In genomic region chr2:69174211-69174610, GRCh38 we compare ENCODE assay signal across 7 cellular contexts.
DNase-seq lines count a peak whose midpoint lies in the region; ATAC-seq, FAIRE-seq and TF ChIP-seq lines count a peak whose summit lies in the region.
"Not testable (repeated sequence)": the region's sequence is repeated elsewhere in the genome, so short reads cannot be mapped to it uniquely, and the experiment has no call there.

No MANE protein-coding gene starts in this region.

- H3K4me3 Mint-ChIP-seq in HFFc6; astrocyte (ENCODE audit: unreplicated experiment): not testable (repeated sequence)

- H3K18ac ChIP-seq in mesenchymal stem cell (ENCODE audit: low read depth in 1 of 2, low read length in 2 of 2): not testable (repeated sequence)

- not testable (repeated sequence) for H2BK15ac ChIP-seq in mesenchymal stem cell (ENCODE audit: low read depth, poor library complexity, severe bottlenecking)

- peaks cover 29% of the 10 kb centered on the region for H3K4me1 ChIP-seq in astrocyte (ENCODE audit: insufficient read depth, low read length)
- peaks cover 19% of the 10 kb centered on the region for H3K4me1 ChIP-seq in mesenchymal stem cell (ENCODE audit: control insufficient read depth, insufficient read depth, low read depth, low read length)
- peaks cover 21% of the 10 kb centered on the region for H3K4me1 ChIP-seq in psoas muscle
- H3K4me1 ChIP-seq in thoracic aorta (ENCODE audit: control insufficient read depth in 1 of 2, low read depth in 2 of 2): peaks cover 63 to 95% of the 10 kb centered on the region in 2 donors
- H3K4me1 ChIP-seq in aorta (ENCODE audit: control insufficient read depth in 1 of 2, insufficient read depth in 2 of 2, low read length in 2 of 2): not testable (repeated sequence)

- H3K14ac ChIP-seq in mesenchymal stem cell (ENCODE audit: low read length in 2 of 2): not testable (repeated sequence)

- H3K9me3 Mint-ChIP-seq in HFFc6; astrocyte (ENCODE audit: unreplicated experiment): not testable (repeated sequence)

- H3K4me2 ChIP-seq in astrocyte (ENCODE audit: low read length); mesenchymal stem cell (ENCODE audit: low read length, poor library complexity, severe bottlenecking): not testable (repeated sequence)

- not testable (repeated sequence) for H3K79me1 ChIP-seq in mesenchymal stem cell (replicated peaks; ENCODE audit: low read length, poor library complexity, severe bottlenecking)

- not testable (repeated sequence) for H3K9ac ChIP-seq in astrocyte (ENCODE audit: low read length); mesenchymal stem cell (ENCODE audit: low read length)

- H4K8ac ChIP-seq in mesenchymal stem cell (ENCODE audit: low read length): peak overlapping the region; percentile 45

- intact Hi-C loops in psoas muscle (cut with DNase I): not testable (repeated sequence)
- intact Hi-C loops in aorta (cut with DNase I): loop anchor here in 1 of 2 donors (5.0 kb wide), 1 partner anchor 133 kb away; no protein-coding TSS in a partner anchor

- not testable (repeated sequence) for H2AFZ ChIP-seq in astrocyte (ENCODE audit: low read depth, low read length); mesenchymal stem cell (ENCODE audit: low read depth, low read length)

- not testable (repeated sequence) for H4K20me1 ChIP-seq in astrocyte (ENCODE audit: insufficient read depth, low read length)

- peak overlapping the region in 1 of 2 experiments; percentile 69 for H3K4ac ChIP-seq in mesenchymal stem cell (ENCODE audit: low read depth in 1 of 2, low read length in 2 of 2)

- not testable (repeated sequence) for H3K27ac ChIP-seq in astrocyte (ENCODE audit: low read depth, low read length); mesenchymal stem cell (ENCODE audit: low read length, poor library complexity, severe bottlenecking)
- H3K27ac ChIP-seq in coronary artery (peak overlapping the region; percentile 51 to 97), psoas muscle (peak overlapping the region; percentile 10), thoracic aorta (peak overlapping the region; percentile 73 to 97), aorta (ENCODE audit: low read depth in 1 of 2, low read length in 2 of 2) (peak overlapping the region; percentile 15 to 72)

- not testable (repeated sequence) for H3K27me3 ChIP-seq in astrocyte (ENCODE audit: insufficient read depth, low read length); mesenchymal stem cell (ENCODE audit: control insufficient read depth in 1 of 2, insufficient read depth in 1 of 2, low read length in 2 of 2); psoas muscle (ENCODE audit: insufficient read depth in 3 of 3, low read length in 2 of 3); thoracic aorta (replicated peaks; ENCODE audit: insufficient read depth); aorta (ENCODE audit: control insufficient read depth in 1 of 2, insufficient read depth in 2 of 2, low read length in 1 of 2)

- not testable (repeated sequence) for TF ChIP-seq CTCF in HFFc6 (IDR thresholded peaks at IDR 0.05); astrocyte (IDR thresholded peaks at IDR 0.05; ENCODE audit: insufficient read depth, low read depth, low read length); coronary artery (IDR thresholded peaks at IDR 0.05); psoas muscle (IDR thresholded peaks at IDR 0.05); thoracic aorta (IDR thresholded peaks at IDR 0.05)

- DNase-seq in HFFc6; astrocyte (ENCODE audit: low read depth); coronary artery (ENCODE audit: low spot score); mesenchymal stem cell; psoas muscle; thoracic aorta (ENCODE audit: low spot score); aorta: not testable (repeated sequence)

- peaks cover 29% of the 10 kb centered on the region for H3K36me3 Mint-ChIP-seq in HFFc6 (ENCODE audit: low read depth)
- not testable (repeated sequence) for H3K36me3 Mint-ChIP-seq in astrocyte (ENCODE audit: low read depth, unreplicated experiment)

- not testable (repeated sequence) for H3K9me3 ChIP-seq in astrocyte (ENCODE audit: insufficient read depth, low read depth, low read length); mesenchymal stem cell (ENCODE audit: control insufficient read depth, low read length); psoas muscle; thoracic aorta; aorta (ENCODE audit: control insufficient read depth, low read length)

- not testable (repeated sequence) for H3K4me3 ChIP-seq in astrocyte (ENCODE audit: insufficient read depth, low read depth, low read length); coronary artery; mesenchymal stem cell (ENCODE audit: insufficient read depth in 1 of 2, low read depth in 1 of 2, low read length in 2 of 2); psoas muscle; thoracic aorta; aorta (ENCODE audit: low read length in 2 of 2)

- ATAC-seq in psoas muscle; thoracic aorta (ENCODE audit: insufficient number of reproducible peaks, low FRiP score, low read depth); aorta (ENCODE audit: low FRiP score): not testable (repeated sequence)

- H3K27me3 Mint-ChIP-seq in HFFc6 (ENCODE audit: insufficient read depth); astrocyte (ENCODE audit: low read depth, unreplicated experiment): not testable (repeated sequence)

- not testable (repeated sequence) for H2BK5ac ChIP-seq in mesenchymal stem cell (ENCODE audit: low read depth, low read length, poor library complexity, severe bottlenecking)

- 91% methylated on average over 3 of the region's 5 CpGs for WGBS in mesenchymal stem cell
- WGBS in psoas muscle, 3 donors: 39 to 56% (median 45%) methylated on average over 5 of the region's 5 CpGs
- WGBS in aorta, 2 donors: 12 to 19% methylated on average over 5 of the region's 5 CpGs

- peak overlapping the region in 1 of 2 experiments; percentile 5 for H2BK12ac ChIP-seq in mesenchymal stem cell (ENCODE audit: low read length in 2 of 2)

- H2AK5ac ChIP-seq in mesenchymal stem cell (ENCODE audit: low read length, severe bottlenecking): not testable (repeated sequence)

- not testable (repeated sequence) for H2BK120ac ChIP-seq in mesenchymal stem cell (ENCODE audit: low read depth, low read length)

- H4K91ac ChIP-seq in mesenchymal stem cell (ENCODE audit: low read length): peak overlapping the region; percentile 18

- peaks cover 71% of the 10 kb centered on the region for H3K4me1 Mint-ChIP-seq in HFFc6 (ENCODE audit: low read depth)
- H3K4me1 Mint-ChIP-seq in astrocyte (ENCODE audit: low read depth, unreplicated experiment): peaks cover 37% of the 10 kb centered on the region

- not testable (repeated sequence) for H3K36me3 ChIP-seq in astrocyte (ENCODE audit: insufficient read depth, low read length); mesenchymal stem cell (ENCODE audit: control insufficient read depth in 1 of 2, insufficient read depth in 2 of 2, low read depth in 1 of 2, low read length in 2 of 2); psoas muscle (ENCODE audit: insufficient read depth in 1 of 2, low read depth in 1 of 2); thoracic aorta; aorta (ENCODE audit: control insufficient read depth in 1 of 2, insufficient read depth in 2 of 2, low read length in 1 of 2)

- H3K79me2 ChIP-seq in astrocyte (ENCODE audit: insufficient read depth, low read length): not testable (repeated sequence)

- FAIRE-seq in astrocyte (lab: Jason Lieb, UNC): not testable (repeated sequence)

- peak overlapping the region; percentile 20; the same call in 1 of the 2 replicates for H3K27ac Mint-ChIP-seq in HFFc6
- H3K27ac Mint-ChIP-seq in astrocyte (ENCODE audit: unreplicated experiment): peak overlapping the region; percentile 65

- H3K23ac ChIP-seq in mesenchymal stem cell (ENCODE audit: low read length in 2 of 2): not testable (repeated sequence)
